28 cellular contexts compared by ENCODE assay signal in genomic region chr3:123312331-123313265, GRCh38.
DNase-seq lines count a peak whose midpoint lies in the region; TF ChIP-seq lines count a peak whose summit lies in the region.
"Had no signal": no experiment of that assay in that cellular context is flagged by ENCODE, and none has a peak within 500 bp of the region (broad histone marks: within the 10 kb centered on the region; RNA-seq: fewer than 3 reads in every experiment).

No MANE protein-coding gene starts in this region.

- H3K9me3 Mint-ChIP-seq in endodermal cell (no peaks in the 10 kb centered on the region), neural progenitor cell (no peaks in the 10 kb centered on the region), nephron progenitor cell (no peaks in the 10 kb centered on the region)
- H3K9me3 Mint-ChIP-seq: activated naive CD8-positive, alpha-beta T cell treated with anti-CD3 and anti-CD28 coated beads for 36 hours; CD8-positive, alpha-beta T cell; neural crest cell had no signal

- H3K27ac ChIP-seq in endodermal cell (ENCODE audit: low read depth, low read length) = no peak overlapping the region
- H3K27ac ChIP-seq in neural progenitor cell = no peak overlapping the region
- H3K27ac ChIP-seq: A549, prostate gland, SJSA1, thyroid gland had no signal

- H3K36me3 Mint-ChIP-seq in endodermal cell (ENCODE audit: low read depth) (peaks cover 2% of the 10 kb centered on the region), neural progenitor cell (peaks cover 1% of the 10 kb centered on the region), nephron progenitor cell (ENCODE audit: low read depth) (peaks cover 7% of the 10 kb centered on the region)
- H3K36me3 Mint-ChIP-seq: activated naive CD8-positive, alpha-beta T cell treated with anti-CD3 and anti-CD28 coated beads for 36 hours; CD8-positive, alpha-beta T cell had no signal

- no peak overlapping the region for H3K4me3 ChIP-seq in AG10803 (ENCODE audit: low read length)
- H3K4me3 ChIP-seq in endodermal cell (ENCODE audit: low read length) = no peak overlapping the region
- H3K4me3 ChIP-seq in neural progenitor cell = no peak overlapping the region
- H3K4me3 ChIP-seq: A549, prostate gland, SJSA1, thyroid gland had no signal

- no peaks in the 10 kb centered on the region for H3K36me3 ChIP-seq in endodermal cell (ENCODE audit: control insufficient read depth, insufficient read depth, low read length)
- H3K36me3 ChIP-seq in neural progenitor cell = no peaks in the 10 kb centered on the region
- H3K36me3 ChIP-seq: prostate gland, SJSA1, thyroid gland had no signal

- H3K27me3 Mint-ChIP-seq in endodermal cell (ENCODE audit: insufficient read depth) (no peaks in the 10 kb centered on the region), neural progenitor cell (ENCODE audit: insufficient read depth, low read depth) (peaks cover 6% of the 10 kb centered on the region), nephron progenitor cell (ENCODE audit: low read depth, poor library complexity) (peaks cover 43% of the 10 kb centered on the region)

- H3K9ac ChIP-seq in endodermal cell (ENCODE audit: extremely low read depth, low read length, poor library complexity, severe bottlenecking) (no peak overlapping the region), neural progenitor cell (no peak overlapping the region)

- H3K4me1 Mint-ChIP-seq in endodermal cell (peaks cover 47% of the 10 kb centered on the region), neural progenitor cell (peaks cover 17% of the 10 kb centered on the region), nephron progenitor cell (peaks cover 36% of the 10 kb centered on the region)
- H3K4me1 Mint-ChIP-seq: activated naive CD8-positive, alpha-beta T cell treated with anti-CD3 and anti-CD28 coated beads for 36 hours; neural crest cell had no signal

- no peaks in the 10 kb centered on the region for H4K20me1 ChIP-seq in neural progenitor cell (ENCODE audit: low read depth)

- H3K4me1 ChIP-seq in endodermal cell (ENCODE audit: control insufficient read depth, insufficient read depth, low read length) = no peaks in the 10 kb centered on the region
- peaks cover 15% of the 10 kb centered on the region for H3K4me1 ChIP-seq in neural progenitor cell
- H3K4me1 ChIP-seq: prostate gland, SJSA1, thyroid gland had no signal

- H3K27me3 ChIP-seq in endodermal cell (ENCODE audit: control insufficient read depth, insufficient read depth, low read length, poor library complexity, severe bottlenecking) (no peaks in the 10 kb centered on the region), neural progenitor cell (peaks cover 35% of the 10 kb centered on the region)
- H3K27me3 ChIP-seq: thyroid gland had no signal

- H3K4me3 Mint-ChIP-seq in endodermal cell (peak overlapping the region; percentile 52), neural progenitor cell (peak overlapping the region; percentile 33), nephron progenitor cell (no peak overlapping the region)
- H3K4me3 Mint-ChIP-seq: activated CD8-positive, alpha-beta T cell treated with anti-CD3 and anti-CD28 coated beads, Interleukin-2, amount 10 ng/mL, durations not matched to agents 7 days and 5 days; activated naive CD8-positive, alpha-beta T cell treated with anti-CD3 and anti-CD28 coated beads for 36 hours; B cell; CD8-positive, alpha-beta T cell; neural crest cell had no signal

- WGBS in endodermal cell (ENCODE audit: insufficient coverage in 1 of 2, insufficient read length in 1 of 2), 2 experiments = 91 to 93% methylated on average over 13 to 16 of the region's 16 CpGs

- peaks cover 14% of the 10 kb centered on the region for H3F3A ChIP-seq in neural progenitor cell (ENCODE audit: low read depth)

- H2AFZ ChIP-seq in neural progenitor cell (replicated peaks) = no peak overlapping the region

- H3K27ac Mint-ChIP-seq in endodermal cell (no peak overlapping the region), neural progenitor cell (no peak overlapping the region), nephron progenitor cell (no peak overlapping the region)
- H3K27ac Mint-ChIP-seq: activated CD8-positive, alpha-beta T cell treated with anti-CD3 and anti-CD28 coated beads, Interleukin-2, amount 10 ng/mL, durations not matched to agents 7 days and 5 days; activated naive CD8-positive, alpha-beta T cell treated with anti-CD3 and anti-CD28 coated beads for 36 hours; B cell; CD8-positive, alpha-beta T cell had no signal

- H3K9me3 ChIP-seq in endodermal cell (ENCODE audit: control insufficient read depth, low read length) = no peaks in the 10 kb centered on the region
- no peaks in the 10 kb centered on the region for H3K9me3 ChIP-seq in neural progenitor cell (ENCODE audit: low read depth)
- H3K9me3 ChIP-seq: A549, prostate gland, SJSA1, thyroid gland had no signal

- H3K79me2 ChIP-seq in neural progenitor cell (ENCODE audit: low read depth) = no peaks in the 10 kb centered on the region

- no peak overlapping the region for H3K4me2 ChIP-seq in neural progenitor cell
- H3K4me2 ChIP-seq: A549 had no signal

- TF ChIP-seq CTCF in AG10803 (conservative IDR thresholded peaks at IDR 0.05; ENCODE audit: low read length) = no peak
- TF ChIP-seq CTCF in endodermal cell (conservative IDR thresholded peaks at IDR 0.05) = no peak
- no peak for TF ChIP-seq CTCF in neural progenitor cell (IDR thresholded peaks at IDR 0.05)
- no peak for TF ChIP-seq CTCF in nephron progenitor cell (IDR thresholded peaks at IDR 0.05)

- peak; percentile 11 for DNase-seq in AG10803 (ENCODE audit: low read depth)
- peak; percentile 26 for DNase-seq in NCI-H2107 (lab: John Stamatoyannopoulos, UW)
- DNase-seq in endodermal cell = no peak
- no peak for DNase-seq in neural progenitor cell (ENCODE audit: low spot score)
- no peak for DNase-seq in stimulated activated naive CD4-positive, alpha-beta T cell treated with Interleukin-2 at 50 U/mL for 16 hours (lab: John Stamatoyannopoulos, UW)
- no peak for DNase-seq in NCI-H128 (lab: John Stamatoyannopoulos, UW; ENCODE audit: unreplicated experiment)
- DNase-seq in nephron progenitor cell = no peak
- DNase-seq in cerebellar cortex (ENCODE audit: low spot score) = no peak
- DNase-seq: activated CD8-positive, alpha-beta T cell treated with anti-CD3 and anti-CD28 coated beads, Interleukin-2, amount 10 ng/mL, durations not matched to agents 7 days and 5 days; activated effector memory CD4-positive, alpha-beta T cell treated with Interleukin-2 at 50 U/mL for 16 hours; activated naive CD8-positive, alpha-beta T cell treated with anti-CD3 and anti-CD28 coated beads for 36 hours; activated T-cell treated with anti-CD3 and anti-CD28 coated beads for 4 hours; CD8-positive, alpha-beta T cell; DMS 273 treated with DMSO at 0.1 percent for 48 hours; glutamatergic neuron; kidney glomerular epithelial cell; mammary epithelial cell; NCI-H1105; NCI-H2029 treated with DMSO at 0.1 percent for 48 hours; NCI-H226; NCI-H748 treated with DMSO at 0.1 percent for 48 hours; stimulated activated naive CD8-positive, alpha-beta T cell treated with anti-CD3 and anti-CD28 coated beads, Interleukin-15, Interleukin-2, amounts not matched to agents 100 U/mL and 50 U/mL, for 24 hours; thyroid gland had no signal

Comparison
In these comparisons a context has a peak if more than half of its experiments do, and no peak if none do; other contexts are left out.
1. DNase-seq: peak in AG10803 (single experiment) and NCI-H2107 (single experiment); none in endodermal cell (single experiment), neural progenitor cell (single experiment), stimulated activated naive CD4-positive, alpha-beta T cell treated with Interleukin-2 at 50 U/mL for 16 hours (single experiment), NCI-H128 (single experiment), nephron progenitor cell (single experiment) and cerebellar cortex (single experiment).